Comparison of ENCODE assay signal across 8 cellular contexts in genomic region chr16:2035431-2036199, GRCh38. TPM values are rescaled to one million over a fixed set of nuclear protein-coding genes. Genes with fewer than 3 reads are reported as not detected.
DNase-seq lines count a peak whose midpoint lies in the region; ATAC-seq and TF ChIP-seq lines count a peak whose summit lies in the region.

No MANE protein-coding gene starts in this region.

- peak; percentile 96 for DNase-seq in EH (ENCODE audit: low read depth)
- peak; percentile 80 for DNase-seq in PC-3
- peak; percentile 78 for DNase-seq in fibroblast of the aortic adventitia (ENCODE audit: low read depth)
- no peak for DNase-seq in T-helper 2 cell treated with Interferon-gamma antibody and Interleukin-4, amounts not matched to agents 5 μg/mL and 100 μg/mL, for 36 hours (ENCODE audit: low spot score)
- no peak for DNase-seq in T-helper 17 cell

- H3K27ac ChIP-seq in PC-3 (ENCODE audit: low read length) (peak overlapping the region; percentile 93), rectal smooth muscle tissue (ENCODE audit: low read depth, low read length) (peak overlapping the region; percentile 78)

- H3K4me3 Mint-ChIP-seq in T-helper 2 cell treated with Interferon-gamma antibody and Interleukin-4, amounts not matched to agents 5 μg/mL and 100 μg/mL, for 36 hours, result no peak overlapping the region
- H3K4me3 Mint-ChIP-seq in T-helper 17 cell, result no peak overlapping the region

- no peak overlapping the region for H3K27ac Mint-ChIP-seq in T-helper 2 cell treated with Interferon-gamma antibody and Interleukin-4, amounts not matched to agents 5 μg/mL and 100 μg/mL, for 36 hours
- no peak overlapping the region for H3K27ac Mint-ChIP-seq in T-helper 17 cell

- no peaks in the 10 kb centered on the region for H3K27me3 Mint-ChIP-seq in T-helper 2 cell treated with Interferon-gamma antibody and Interleukin-4, amounts not matched to agents 5 μg/mL and 100 μg/mL, for 36 hours (ENCODE audit: low read depth)
- H3K27me3 Mint-ChIP-seq in T-helper 17 cell, result no peaks in the 10 kb centered on the region

- ATAC-seq in PC-3, result peak; percentile 32
- ATAC-seq in GM21381 (IDR thresholded peaks at IDR 0.05; ENCODE audit: unreplicated experiment), result no peak
- no peak for ATAC-seq in HG03521 (IDR thresholded peaks at IDR 0.05; ENCODE audit: unreplicated experiment)
- ATAC-seq in T-helper 17 cell, result no peak

- H3K36me3 ChIP-seq in PC-3 (ENCODE audit: low read depth, low read length) (no peaks in the 10 kb centered on the region; the same call in 1 of the 2 replicates), rectal smooth muscle tissue (ENCODE audit: control insufficient read depth, insufficient read depth, low read length) (peaks cover 3% of the 10 kb centered on the region)

- POLR2A ChIA-PET in PC-3 (lab: Charles Lee; ENCODE audit: unreplicated experiment), result interaction anchor here (0.6 to 0.8 kb wide), 2 partner anchors 12 kb away, joined by 3 to 4 read pairs; no protein-coding TSS in a partner anchor

- no peaks in the 10 kb centered on the region for H3K9me2 ChIP-seq in PC-3 (replicated peaks; ENCODE audit: low read length)

- peak overlapping the region; percentile 63 for H3K4me3 ChIP-seq in PC-3 (ENCODE audit: low read length)
- H3K4me3 ChIP-seq in fibroblast of the aortic adventitia (ENCODE audit: low read depth, low read length), result peak overlapping the region; percentile 17
- H3K4me3 ChIP-seq in rectal smooth muscle tissue (ENCODE audit: low read length), result peak overlapping the region; percentile 19

- no peaks in the 10 kb centered on the region for H3F3A ChIP-seq in PC-3 (ENCODE audit: low read length, unreplicated experiment)

- peak overlapping the region; percentile 85 for H3K4me2 ChIP-seq in PC-3 (ENCODE audit: low read length)

- intact Hi-C loops in PC-3 (cut with micrococcal nuclease), result no loop called here

- no TSS peak for BruUV-seq in PC-3 (replicated peaks; lab: Mats Ljungman, UMichigan)

- peaks cover 40% of the 10 kb centered on the region for H3K79me2 ChIP-seq in PC-3 (ENCODE audit: low read length)

- H3K9me3 ChIP-seq in PC-3 (ENCODE audit: low read length), result no peaks in the 10 kb centered on the region
- H3K9me3 ChIP-seq in T-helper 17 cell (ENCODE audit: control insufficient read depth, low read length, poor library complexity, severe bottlenecking), result no peaks in the 10 kb centered on the region

- no peaks in the 10 kb centered on the region for H3K36me3 Mint-ChIP-seq in T-helper 2 cell treated with Interferon-gamma antibody and Interleukin-4, amounts not matched to agents 5 μg/mL and 100 μg/mL, for 36 hours (ENCODE audit: low read depth)
- no peaks in the 10 kb centered on the region for H3K36me3 Mint-ChIP-seq in T-helper 17 cell (ENCODE audit: low read depth)

- CTCF ChIA-PET in PC-3 (lab: Charles Lee), result no interaction called here

- H3K4me1 Mint-ChIP-seq in T-helper 2 cell treated with Interferon-gamma antibody and Interleukin-4, amounts not matched to agents 5 μg/mL and 100 μg/mL, for 36 hours (ENCODE audit: low read depth), result no peaks in the 10 kb centered on the region
- peaks cover 4% of the 10 kb centered on the region for H3K4me1 Mint-ChIP-seq in T-helper 17 cell

- no peaks in the 10 kb centered on the region for H3K9me3 Mint-ChIP-seq in T-helper 2 cell treated with Interferon-gamma antibody and Interleukin-4, amounts not matched to agents 5 μg/mL and 100 μg/mL, for 36 hours

- no peak overlapping the region for H2AFZ ChIP-seq in PC-3 (ENCODE audit: low read length)

- TF ChIP-seq CTCF in PC-3 (conservative IDR thresholded peaks at IDR 0.05; ENCODE audit: low read depth, low read length) (no peak), fibroblast of the aortic adventitia (IDR thresholded peaks at IDR 0.05; ENCODE audit: insufficient read depth, low read length) (no peak)

- no peaks in the 10 kb centered on the region for H3K27me3 ChIP-seq in PC-3 (ENCODE audit: low read length)
- no peaks in the 10 kb centered on the region for H3K27me3 ChIP-seq in rectal smooth muscle tissue (ENCODE audit: control insufficient read depth, insufficient read depth, low read length)

- H3K9ac ChIP-seq in PC-3 (ENCODE audit: low read length) (peak overlapping the region; percentile 82), rectal smooth muscle tissue (ENCODE audit: low read length) (no peak overlapping the region)

- H4K20me1 ChIP-seq in PC-3 (ENCODE audit: low read length), result no peaks in the 10 kb centered on the region

- H3K4me1 ChIP-seq in PC-3 (ENCODE audit: insufficient read depth, low read length) (peaks cover 66% of the 10 kb centered on the region), rectal smooth muscle tissue (ENCODE audit: control insufficient read depth, insufficient read depth, low read length) (peaks cover 40% of the 10 kb centered on the region)

RNA-seq across cellular contexts. Expression of gene NHERF2, which starts 8.9 kb away (rescaled TPM):
- 145 and 160 TPM in 2 replicates for total RNA-seq in PC-3 (2014; rRNA removed)
- total RNA-seq in fibroblast of the aortic adventitia (ENCODE audit: low replicate concordance), result 11.5 and 26.3 TPM in 2 replicates
- total RNA-seq in T-helper 17 cell, result 1 to 10 TPM; 2.2 to 3.9 TPM

RNA-seq across cellular contexts. Expression of gene NTHL1, which starts 12.0 kb away (rescaled TPM):
- total RNA-seq in PC-3 (2014; rRNA removed) (87.1 and 90.1 TPM in 2 replicates), fibroblast of the aortic adventitia (ENCODE audit: low replicate concordance) (18.8 and 36.1 TPM in 2 replicates), T-helper 17 cell (1 to 10 TPM; 6.7 to 6.8 TPM)

RNA-seq across cellular contexts. Expression of gene TSC2, which starts 12.2 kb away (rescaled TPM):
- total RNA-seq in PC-3 (2014; rRNA removed) (59.3 and 64.4 TPM in 2 replicates), fibroblast of the aortic adventitia (ENCODE audit: low replicate concordance) (58.7 and 145 TPM in 2 replicates), T-helper 17 cell (100 to 1,000 TPM; 123 TPM)

RNA-seq across cellular contexts. Expression of gene NPW, which starts 16.0 kb away (rescaled TPM):
- total RNA-seq in PC-3 (2014; rRNA removed), result 3.8 and 5.6 TPM in 2 replicates
- 0.45 TPM in 1 of 2 replicates, not detected in the other for total RNA-seq in fibroblast of the aortic adventitia (ENCODE audit: low replicate concordance)
- total RNA-seq in T-helper 17 cell, result 1 to 10 TPM in 1 of 2 donors, not detected in 1; 2.0 TPM

RNA-seq across cellular contexts. Expression of gene ZNF598, which starts 26.0 kb away (rescaled TPM):
- total RNA-seq in PC-3 (2014; rRNA removed) (44.4 and 60.1 TPM in 2 replicates), fibroblast of the aortic adventitia (ENCODE audit: low replicate concordance) (13.8 and 18.8 TPM in 2 replicates), T-helper 17 cell (10 to 100 TPM; 45.2 to 46.7 TPM)

Comparison
In these comparisons a context has a peak if more than half of its experiments do, and no peak if none do; other contexts are left out.
1. DNase-seq: peak in EH (single experiment), PC-3 (single experiment) and fibroblast of the aortic adventitia (single experiment); none in T-helper 2 cell treated with Interferon-gamma antibody and Interleukin-4, amounts not matched to agents 5 μg/mL and 100 μg/mL, for 36 hours (single experiment) and T-helper 17 cell (0 of 3).
2. Peak in every context shown above with its lines, with median percentiles within 50 percentile points of each other: H3K4me3 ChIP-seq.